ENCODE assay signal across 1 cellular context in genomic region chr12:110269622-110270124, GRCh38.
TF ChIP-seq lines count a peak whose summit lies in the region.

No MANE protein-coding gene starts in this region.

TF ChIP-seq in GM23338, 12 proteins besides CTCF, POLR2A, EP300 and RAD21 (continued from another document):
- no peak for TF ChIP-seq ZNF462 (CRISPR knock-in tag; IDR thresholded peaks at IDR 0.05)
- no peak for TF ChIP-seq ZNF114 (CRISPR knock-in tag; IDR thresholded peaks at IDR 0.05)
- no peak for TF ChIP-seq EZH2 (IDR thresholded peaks at IDR 0.05; ENCODE audit: low read depth, unreplicated experiment)
- no peak for TF ChIP-seq STAT1 (IDR thresholded peaks at IDR 0.05; ENCODE audit: unreplicated experiment)
- no peak for TF ChIP-seq ETS1 (IDR thresholded peaks at IDR 0.05)
- no peak for TF ChIP-seq POLR2AphosphoS5 (IDR thresholded peaks at IDR 0.05; ENCODE audit: low read depth)
- no peak for TF ChIP-seq NANOG (IDR thresholded peaks at IDR 0.05; ENCODE audit: borderline replicate concordance)
